ENCODE assay signal across 27 cellular contexts in the genomic region with DNA sequence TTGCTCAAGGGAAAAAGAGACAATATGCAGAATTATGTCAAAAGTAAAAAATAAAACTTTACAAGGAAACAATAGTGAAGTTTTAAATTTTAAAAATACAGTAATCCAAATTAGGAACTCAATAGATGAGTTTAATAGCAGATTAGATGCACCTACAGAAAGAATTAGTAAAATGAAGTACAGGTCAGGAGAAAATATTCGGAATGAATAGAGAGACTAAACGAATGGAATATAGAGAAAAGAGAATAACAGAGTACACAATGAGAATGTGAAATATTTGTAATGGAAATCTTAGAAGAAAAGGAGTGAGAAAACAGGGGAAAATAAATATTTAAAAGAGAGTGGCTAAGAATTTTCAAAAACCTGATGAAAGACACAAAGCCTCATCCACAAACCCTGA.
"Had no signal": no experiment of that assay in that cellular context is flagged by ENCODE, and none has a peak within 500 bp of the region (broad histone marks: within the 10 kb centered on the region; RNA-seq: fewer than 3 reads in every experiment).

No MANE protein-coding gene starts in this region.

- H3K4me1 ChIP-seq: testis, transverse colon, upper lobe of right lung, uterus had no signal

- H3K36me3 ChIP-seq: stomach, suprapubic skin, thoracic aorta, thyroid gland, tibial artery, tibial nerve, transverse colon, upper lobe of left lung, upper lobe of right lung, uterus, vagina had no signal

- DNase-seq: stimulated activated CD4-positive, alpha-beta T cell treated with anti-CD3 and anti-CD28 coated beads, Interleukin-2, amount 100 ng/mL, for 48 hours; stimulated activated CD4-positive, alpha-beta T cell treated with anti-CD3 and anti-CD28 coated beads, Interleukin-4, amount 100 ng/mL, for 1 hour; stimulated activated CD4-positive, alpha-beta T cell treated with anti-CD3 and anti-CD28 coated beads, Interleukin-4, amount 100 ng/mL, for 24 hours; stimulated activated CD4-positive, alpha-beta T cell treated with anti-CD3 and anti-CD28 coated beads, Interleukin-4, amount 100 ng/mL, for 4 hours; stimulated activated CD8-positive, alpha-beta memory T cell treated with anti-CD3 and anti-CD28 coated beads, Interleukin-4, amount 100 ng/mL, for 48 hours; stimulated activated naive B cell treated with anti-CD40 and anti-IgM and Interleukin-4, amounts not matched to agents 10 μg/mL and 1 μg/mL and 100 μg/mL, for 72 hours; stimulated activated naive CD4-positive, alpha-beta T cell; stimulated activated naive CD4-positive, alpha-beta T cell treated with Interleukin-2 at 50 U/mL for 16 hours; stimulated activated naive CD8-positive, alpha-beta T cell treated with anti-CD3 and anti-CD28 coated beads, Interleukin-15, amount 100 ng/mL, for 72 hours; stimulated activated naive CD8-positive, alpha-beta T cell treated with anti-CD3 and anti-CD28 coated beads, Interleukin-15, Interleukin-2, amounts not matched to agents 100 U/mL and 50 U/mL, for 24 hours; stomach; substantia nigra; testis; thyroid gland; tibial artery; transverse colon; trophoblast cell; upper lobe of left lung; upper lobe of right lung; uterus had no signal

- H3K4me3 ChIP-seq: stomach, suprapubic skin, testis, thoracic aorta, thyroid gland, tibial artery, tibial nerve, transverse colon, upper lobe of left lung, upper lobe of right lung, uterus, vagina had no signal

- ATAC-seq: stimulated activated effector memory CD8-positive, alpha-beta T cell treated with anti-CD3 and anti-CD28 coated beads, Interleukin-12 subunit alpha, Interleukin-12 subunit beta, amount 100 ng/mL, for 72 hours; stimulated activated memory B cell treated with anti-CD40 and anti-IgM and Interleukin-4, amounts not matched to agents 10 μg/mL and 1 μg/mL and 100 μg/mL, for 72 hours; stimulated activated naive B cell treated with anti-CD40 and anti-IgM and Interleukin-4, amounts not matched to agents 10 μg/mL and 1 μg/mL and 100 μg/mL, for 72 hours; stimulated activated naive CD8-positive, alpha-beta T cell treated with anti-CD3 and anti-CD28 coated beads, Interleukin-15, amount 100 ng/mL, for 72 hours; stimulated activated naive CD8-positive, alpha-beta T cell treated with anti-CD3 and anti-CD28 coated beads, Interleukin-15, Interleukin-2, amounts not matched to agents 100 U/mL and 50 U/mL, for 24 hours; upper lobe of right lung had no signal

- FAIRE-seq: urothelium cell line had no signal

- H3K27me3 ChIP-seq: stomach, suprapubic skin, testis, thyroid gland, tibial artery, tibial nerve, transverse colon, upper lobe of left lung, upper lobe of right lung, uterus, vagina had no signal

- H3K27ac ChIP-seq: stomach, suprapubic skin, testis, thoracic aorta, thyroid gland, tibial artery, tibial nerve, transverse colon, upper lobe of left lung, upper lobe of right lung, uterus, vagina had no signal

- H3K9me3 ChIP-seq: stomach, suprapubic skin, testis, thoracic aorta, thyroid gland, tibial artery, upper lobe of left lung, upper lobe of right lung, uterus, vagina had no signal
